Comparison of ENCODE assay signal across 1 cellular context in the genomic region with DNA sequence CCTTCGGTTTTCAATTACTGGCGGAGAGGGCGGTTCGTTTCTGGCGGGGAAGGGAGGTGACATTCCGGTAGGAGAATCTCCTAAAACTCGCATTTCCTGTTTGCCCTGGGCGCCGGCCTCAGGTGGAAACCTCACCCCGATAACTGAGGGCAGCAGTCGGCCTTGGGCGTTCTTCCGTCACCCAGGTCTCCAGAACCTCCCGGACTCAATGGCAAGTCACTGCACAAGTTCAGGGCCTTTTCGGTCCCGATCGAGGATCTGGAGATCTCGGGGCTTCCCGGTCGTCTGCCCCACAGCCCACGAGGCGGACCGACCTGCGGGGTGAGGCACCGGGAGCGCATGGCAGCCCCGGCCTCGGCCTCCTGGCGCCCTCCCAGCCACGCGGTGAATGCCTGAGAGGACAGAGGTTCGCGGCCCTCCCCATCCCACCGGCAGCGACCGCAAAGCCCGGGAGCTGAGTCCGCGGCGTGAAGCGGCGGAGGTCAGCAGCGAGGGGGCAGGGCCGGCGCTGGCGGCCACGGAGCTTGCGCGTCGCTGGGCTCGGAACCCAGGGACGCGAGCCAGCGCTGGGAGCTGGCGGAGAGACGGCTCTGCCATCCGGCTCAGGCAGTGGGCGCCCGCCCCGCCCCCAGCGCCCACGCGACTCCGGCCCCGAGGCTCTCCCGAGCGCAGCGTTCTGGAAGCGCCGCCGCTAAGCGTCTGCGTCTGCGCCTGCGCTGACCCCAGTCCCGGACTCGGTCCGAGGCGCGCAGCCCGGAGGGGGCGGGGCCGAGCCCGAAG.
TF ChIP-seq lines count a peak whose summit lies in the region.

No MANE protein-coding gene starts in this region.

TF ChIP-seq in HEK293, 187 proteins besides CTCF, POLR2A, EP300 and RAD21 (continued from another document and continues in another):
- TF ChIP-seq ZNF248 (tag by site-specific recombination; IDR thresholded peaks at IDR 0.05) (no peak), ZNF214 (tag by site-specific recombination; IDR thresholded peaks at IDR 0.05; ENCODE audit: borderline replicate concordance) (no peak), ZNF274 (IDR thresholded peaks at IDR 0.05; ENCODE audit: low read length) (no peak), ZNF274 (tag by site-specific recombination; IDR thresholded peaks at IDR 0.05; ENCODE audit: borderline replicate concordance) (no peak), ZNF629 (tag by site-specific recombination; IDR thresholded peaks at IDR 0.05) (no peak), ZNF341 (tag by site-specific recombination; IDR thresholded peaks at IDR 0.05; ENCODE audit: low read depth) (peak; percentile 38), ZBTB20 (tag by site-specific recombination; IDR thresholded peaks at IDR 0.05) (peak; percentile 94), MYNN (tag by site-specific recombination; IDR thresholded peaks at IDR 0.05; ENCODE audit: borderline replicate concordance) (no peak), ZNF701 (tag by site-specific recombination; IDR thresholded peaks at IDR 0.05) (no peak), ZNF777 (tag by site-specific recombination; IDR thresholded peaks at IDR 0.05; ENCODE audit: borderline replicate concordance) (peak; percentile 71; the same call in 1 of the 2 replicates), ZBTB7A (tag by site-specific recombination; IDR thresholded peaks at IDR 0.05; ENCODE audit: low read depth) (no peak), SCRT2 (tag by site-specific recombination; IDR thresholded peaks at IDR 0.05) (peak; percentile 45; the same call in 1 of the 2 replicates), ZNF140 (tag by site-specific recombination; IDR thresholded peaks at IDR 0.05) (no peak), ZNF394 (tag by site-specific recombination; IDR thresholded peaks at IDR 0.05; ENCODE audit: borderline replicate concordance) (peak; percentile 39; the same call in 1 of the 2 replicates), OSR2 (tag by site-specific recombination; IDR thresholded peaks at IDR 0.05) (peak; percentile 64), YY1 (tag by site-specific recombination; IDR thresholded peaks at IDR 0.05) (0 out of 2 replicates have a peak, but pooled peaks have one; percentile 23), ZNF785 (tag by site-specific recombination; IDR thresholded peaks at IDR 0.05) (peak; percentile 77; the same call in 1 of the 2 replicates), YY2 (tag by site-specific recombination; IDR thresholded peaks at IDR 0.05) (no peak), RBAK (tag by site-specific recombination; IDR thresholded peaks at IDR 0.05) (no peak), ZNF335 (tag by site-specific recombination; conservative IDR thresholded peaks at IDR 0.05) (peak; percentile 77), ZNF544 (tag by site-specific recombination; IDR thresholded peaks at IDR 0.05) (no peak), GLIS1 (tag by site-specific recombination; IDR thresholded peaks at IDR 0.05) (no peak), ZNF596 (tag by site-specific recombination; IDR thresholded peaks at IDR 0.05) (0 out of 2 replicates have a peak, but pooled peaks have one; percentile 10), KLF7 (tag by site-specific recombination; IDR thresholded peaks at IDR 0.05; ENCODE audit: borderline replicate concordance) (0 out of 2 replicates have a peak, but pooled peaks have one; percentile 22), GLI4 (tag by site-specific recombination; IDR thresholded peaks at IDR 0.05) (peak; percentile 52; the same call in 1 of the 2 replicates), ZNF623 (tag by site-specific recombination; IDR thresholded peaks at IDR 0.05) (peak; percentile 11; the same call in 1 of the 2 replicates), EGR2 (tag by site-specific recombination; IDR thresholded peaks at IDR 0.05; ENCODE audit: low read depth) (peak; percentile 75; the same call in 1 of the 2 replicates), ZNF677 (tag by site-specific recombination; IDR thresholded peaks at IDR 0.05) (no peak), ZNF157 (tag by site-specific recombination; IDR thresholded peaks at IDR 0.05) (no peak), KLF8 (tag by site-specific recombination; IDR thresholded peaks at IDR 0.05) (no peak; the same call in 1 of the 2 replicates), ZNF221 (tag by site-specific recombination; IDR thresholded peaks at IDR 0.05; ENCODE audit: borderline replicate concordance) (no peak), KLF10 (tag by site-specific recombination; IDR thresholded peaks at IDR 0.05) (peak; percentile 57; the same call in 1 of the 2 replicates), ZFP3 (tag by site-specific recombination; IDR thresholded peaks at IDR 0.05; ENCODE audit: low read depth) (no peak), TCF7L2 (IDR thresholded peaks at IDR 0.05; ENCODE audit: borderline replicate concordance, low read depth, low read length) (no peak), ZNF266 (tag by site-specific recombination; IDR thresholded peaks at IDR 0.05; ENCODE audit: low read depth) (no peak), ZNF174 (tag by site-specific recombination; IDR thresholded peaks at IDR 0.05) (no peak)
- TF ChIP-seq, protein P1, sequence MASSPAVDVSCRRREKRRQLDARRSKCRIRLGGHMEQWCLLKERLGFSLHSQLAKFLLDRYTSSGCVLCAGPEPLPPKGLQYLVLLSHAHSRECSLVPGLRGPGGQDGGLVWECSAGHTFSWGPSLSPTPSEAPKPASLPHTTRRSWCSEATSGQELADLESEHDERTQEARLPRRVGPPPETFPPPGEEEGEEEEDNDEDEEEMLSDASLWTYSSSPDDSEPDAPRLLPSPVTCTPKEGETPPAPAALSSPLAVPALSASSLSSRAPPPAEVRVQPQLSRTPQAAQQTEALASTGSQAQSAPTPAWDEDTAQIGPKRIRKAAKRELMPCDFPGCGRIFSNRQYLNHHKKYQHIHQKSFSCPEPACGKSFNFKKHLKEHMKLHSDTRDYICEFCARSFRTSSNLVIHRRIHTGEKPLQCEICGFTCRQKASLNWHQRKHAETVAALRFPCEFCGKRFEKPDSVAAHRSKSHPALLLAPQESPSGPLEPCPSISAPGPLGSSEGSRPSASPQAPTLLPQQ (tag by site-specific recombination; IDR thresholded peaks at IDR 0.05), result peak; percentile 53; the same call in 1 of the 2 replicates
- TF ChIP-seq, protein P2, sequence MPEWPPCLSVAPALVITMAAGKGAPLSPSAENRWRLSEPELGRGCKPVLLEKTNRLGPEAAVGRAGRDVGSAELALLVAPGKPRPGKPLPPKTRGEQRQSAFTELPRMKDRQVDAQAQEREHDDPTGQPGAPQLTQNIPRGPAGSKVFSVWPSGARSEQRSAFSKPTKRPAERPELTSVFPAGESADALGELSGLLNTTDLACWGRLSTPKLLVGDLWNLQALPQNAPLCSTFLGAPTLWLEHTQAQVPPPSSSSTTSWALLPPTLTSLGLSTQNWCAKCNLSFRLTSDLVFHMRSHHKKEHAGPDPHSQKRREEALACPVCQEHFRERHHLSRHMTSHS (tag by site-specific recombination; IDR thresholded peaks at IDR 0.05), result no peak
- TF ChIP-seq, protein P3, sequence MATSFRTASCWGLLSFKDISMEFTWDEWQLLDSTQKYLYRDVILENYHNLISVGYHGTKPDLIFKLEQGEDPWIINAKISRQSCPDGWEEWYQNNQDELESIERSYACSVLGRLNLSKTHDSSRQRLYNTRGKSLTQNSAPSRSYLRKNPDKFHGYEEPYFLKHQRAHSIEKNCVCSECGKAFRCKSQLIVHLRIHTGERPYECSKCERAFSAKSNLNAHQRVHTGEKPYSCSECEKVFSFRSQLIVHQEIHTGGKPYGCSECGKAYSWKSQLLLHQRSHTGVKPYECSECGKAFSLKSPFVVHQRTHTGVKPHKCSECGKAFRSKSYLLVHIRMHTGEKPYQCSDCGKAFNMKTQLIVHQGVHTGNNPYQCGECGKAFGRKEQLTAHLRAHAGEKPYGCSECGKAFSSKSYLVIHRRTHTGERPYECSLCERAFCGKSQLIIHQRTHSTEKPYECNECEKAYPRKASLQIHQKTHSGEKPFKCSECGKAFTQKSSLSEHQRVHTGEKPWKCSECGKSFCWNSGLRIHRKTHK (tag by site-specific recombination; IDR thresholded peaks at IDR 0.05), result no peak
- TF ChIP-seq, protein P4, sequence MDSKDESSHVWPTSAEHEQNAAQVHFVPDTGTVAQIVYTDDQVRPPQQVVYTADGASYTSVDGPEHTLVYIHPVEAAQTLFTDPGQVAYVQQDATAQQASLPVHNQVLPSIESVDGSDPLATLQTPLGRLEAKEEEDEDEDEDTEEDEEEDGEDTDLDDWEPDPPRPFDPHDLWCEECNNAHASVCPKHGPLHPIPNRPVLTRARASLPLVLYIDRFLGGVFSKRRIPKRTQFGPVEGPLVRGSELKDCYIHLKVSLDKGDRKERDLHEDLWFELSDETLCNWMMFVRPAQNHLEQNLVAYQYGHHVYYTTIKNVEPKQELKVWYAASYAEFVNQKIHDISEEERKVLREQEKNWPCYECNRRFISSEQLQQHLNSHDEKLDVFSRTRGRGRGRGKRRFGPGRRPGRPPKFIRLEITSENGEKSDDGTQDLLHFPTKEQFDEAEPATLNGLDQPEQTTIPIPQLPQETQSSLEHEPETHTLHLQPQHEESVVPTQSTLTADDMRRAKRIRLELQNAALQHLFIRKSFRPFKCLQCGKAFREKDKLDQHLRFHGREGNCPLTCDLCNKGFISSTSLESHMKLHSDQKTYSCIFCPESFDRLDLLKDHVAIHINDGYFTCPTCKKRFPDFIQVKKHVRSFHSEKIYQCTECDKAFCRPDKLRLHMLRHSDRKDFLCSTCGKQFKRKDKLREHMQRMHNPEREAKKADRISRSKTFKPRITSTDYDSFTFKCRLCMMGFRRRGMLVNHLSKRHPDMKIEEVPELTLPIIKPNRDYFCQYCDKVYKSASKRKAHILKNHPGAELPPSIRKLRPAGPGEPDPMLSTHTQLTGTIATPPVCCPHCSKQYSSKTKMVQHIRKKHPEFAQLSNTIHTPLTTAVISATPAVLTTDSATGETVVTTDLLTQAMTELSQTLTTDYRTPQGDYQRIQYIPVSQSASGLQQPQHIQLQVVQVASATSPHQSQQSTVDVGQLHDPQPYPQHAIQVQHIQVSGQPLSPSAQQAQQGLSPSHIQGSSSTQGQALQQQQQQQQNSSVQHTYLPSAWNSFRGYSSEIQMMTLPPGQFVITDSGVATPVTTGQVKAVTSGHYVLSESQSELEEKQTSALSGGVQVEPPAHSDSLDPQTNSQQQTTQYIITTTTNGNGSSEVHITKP (tag by site-specific recombination; IDR thresholded peaks at IDR 0.05), result 0 out of 2 replicates have a peak, but pooled peaks have one; percentile 20
- TF ChIP-seq, protein P5, sequence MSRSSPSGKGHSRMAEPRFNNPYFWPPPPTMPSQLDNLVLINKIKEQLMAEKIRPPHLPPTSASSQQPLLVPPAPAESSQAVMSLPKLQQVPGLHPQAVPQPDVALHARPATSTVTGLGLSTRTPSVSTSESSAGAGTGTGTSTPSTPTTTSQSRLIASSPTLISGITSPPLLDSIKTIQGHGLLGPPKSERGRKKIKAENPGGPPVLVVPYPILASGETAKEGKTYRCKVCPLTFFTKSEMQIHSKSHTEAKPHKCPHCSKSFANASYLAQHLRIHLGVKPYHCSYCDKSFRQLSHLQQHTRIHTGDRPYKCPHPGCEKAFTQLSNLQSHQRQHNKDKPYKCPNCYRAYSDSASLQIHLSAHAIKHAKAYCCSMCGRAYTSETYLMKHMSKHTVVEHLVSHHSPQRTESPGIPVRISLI (tag by site-specific recombination; IDR thresholded peaks at IDR 0.05), result no peak
- TF ChIP-seq, protein P6, sequence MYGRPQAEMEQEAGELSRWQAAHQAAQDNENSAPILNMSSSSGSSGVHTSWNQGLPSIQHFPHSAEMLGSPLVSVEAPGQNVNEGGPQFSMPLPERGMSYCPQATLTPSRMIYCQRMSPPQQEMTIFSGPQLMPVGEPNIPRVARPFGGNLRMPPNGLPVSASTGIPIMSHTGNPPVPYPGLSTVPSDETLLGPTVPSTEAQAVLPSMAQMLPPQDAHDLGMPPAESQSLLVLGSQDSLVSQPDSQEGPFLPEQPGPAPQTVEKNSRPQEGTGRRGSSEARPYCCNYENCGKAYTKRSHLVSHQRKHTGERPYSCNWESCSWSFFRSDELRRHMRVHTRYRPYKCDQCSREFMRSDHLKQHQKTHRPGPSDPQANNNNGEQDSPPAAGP (tag by site-specific recombination; IDR thresholded peaks at IDR 0.05), result peak; percentile 40; the same call in 1 of the 2 replicates
- TF ChIP-seq, protein P7, sequence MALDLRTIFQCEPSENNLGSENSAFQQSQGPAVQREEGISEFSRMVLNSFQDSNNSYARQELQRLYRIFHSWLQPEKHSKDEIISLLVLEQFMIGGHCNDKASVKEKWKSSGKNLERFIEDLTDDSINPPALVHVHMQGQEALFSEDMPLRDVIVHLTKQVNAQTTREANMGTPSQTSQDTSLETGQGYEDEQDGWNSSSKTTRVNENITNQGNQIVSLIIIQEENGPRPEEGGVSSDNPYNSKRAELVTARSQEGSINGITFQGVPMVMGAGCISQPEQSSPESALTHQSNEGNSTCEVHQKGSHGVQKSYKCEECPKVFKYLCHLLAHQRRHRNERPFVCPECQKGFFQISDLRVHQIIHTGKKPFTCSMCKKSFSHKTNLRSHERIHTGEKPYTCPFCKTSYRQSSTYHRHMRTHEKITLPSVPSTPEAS (tag by site-specific recombination; IDR thresholded peaks at IDR 0.05), result no peak
- TF ChIP-seq, protein P8, sequence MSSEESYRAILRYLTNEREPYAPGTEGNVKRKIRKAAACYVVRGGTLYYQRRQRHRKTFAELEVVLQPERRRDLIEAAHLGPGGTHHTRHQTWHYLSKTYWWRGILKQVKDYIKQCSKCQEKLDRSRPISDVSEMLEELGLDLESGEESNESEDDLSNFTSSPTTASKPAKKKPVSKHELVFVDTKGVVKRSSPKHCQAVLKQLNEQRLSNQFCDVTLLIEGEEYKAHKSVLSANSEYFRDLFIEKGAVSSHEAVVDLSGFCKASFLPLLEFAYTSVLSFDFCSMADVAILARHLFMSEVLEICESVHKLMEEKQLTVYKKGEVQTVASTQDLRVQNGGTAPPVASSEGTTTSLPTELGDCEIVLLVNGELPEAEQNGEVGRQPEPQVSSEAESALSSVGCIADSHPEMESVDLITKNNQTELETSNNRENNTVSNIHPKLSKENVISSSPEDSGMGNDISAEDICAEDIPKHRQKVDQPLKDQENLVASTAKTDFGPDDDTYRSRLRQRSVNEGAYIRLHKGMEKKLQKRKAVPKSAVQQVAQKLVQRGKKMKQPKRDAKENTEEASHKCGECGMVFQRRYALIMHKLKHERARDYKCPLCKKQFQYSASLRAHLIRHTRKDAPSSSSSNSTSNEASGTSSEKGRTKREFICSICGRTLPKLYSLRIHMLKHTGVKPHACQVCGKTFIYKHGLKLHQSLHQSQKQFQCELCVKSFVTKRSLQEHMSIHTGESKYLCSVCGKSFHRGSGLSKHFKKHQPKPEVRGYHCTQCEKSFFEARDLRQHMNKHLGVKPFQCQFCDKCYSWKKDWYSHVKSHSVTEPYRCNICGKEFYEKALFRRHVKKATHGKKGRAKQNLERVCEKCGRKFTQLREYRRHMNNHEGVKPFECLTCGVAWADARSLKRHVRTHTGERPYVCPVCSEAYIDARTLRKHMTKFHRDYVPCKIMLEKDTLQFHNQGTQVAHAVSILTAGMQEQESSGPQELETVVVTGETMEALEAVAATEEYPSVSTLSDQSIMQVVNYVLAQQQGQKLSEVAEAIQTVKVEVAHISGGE (tag by site-specific recombination; conservative IDR thresholded peaks at IDR 0.05; ENCODE audit: low read depth), result peak; percentile 63; the same call in 1 of the 2 replicates
